Comparison of ENCODE assay signal across 26 cellular contexts in genomic region chr17:53168413-53168812, GRCh38.
"Had no signal": no experiment of that assay in that cellular context is flagged by ENCODE, and none has a peak within 500 bp of the region (broad histone marks: within the 10 kb centered on the region; RNA-seq: fewer than 3 reads in every experiment).

No MANE protein-coding gene starts in this region.

- H3K4me1 ChIP-seq: esophagus muscularis mucosa, foreskin keratinocyte, gastrocnemius medialis, heart right ventricle had no signal

- H3K79me2 ChIP-seq: hepatocyte had no signal

- H3K4me3 ChIP-seq: coronary artery, dorsolateral prefrontal cortex, esophagus muscularis mucosa, gastrocnemius medialis, heart right ventricle, hepatocyte had no signal

- DNase-seq: activated CD4-positive, alpha-beta T cell treated with anti-CD3 and anti-CD28 coated beads for 36 hours; activated CD4-positive, alpha-beta T cell treated with anti-CD3 and anti-CD28 coated beads, Interleukin-2, amount 50 U/mL, for 1 hour; activated CD4-positive, alpha-beta T cell treated with anti-CD3 and anti-CD28 coated beads, Interleukin-2, amount 50 U/mL, for 48 hours; activated CD4-positive, CD25-positive, alpha-beta regulatory T cell; activated CD4-positive, CD25-positive, alpha-beta regulatory T cell treated with anti-CD3 and anti-CD28 coated beads, Interleukin-2, amount 50 U/mL, for 72 hours; activated CD8-positive, alpha-beta memory T cell treated with anti-CD3 and anti-CD28 coated beads for 24 hours; activated CD8-positive, alpha-beta T cell treated with anti-CD3 and anti-CD28 coated beads for 36 hours; activated effector memory CD4-positive, alpha-beta T cell treated with Interleukin-2 at 50 U/mL for 16 hours; activated gamma-delta T cell treated with Interleukin-2 at 50 U/mL for 16 hours; activated naive CD4-positive, alpha-beta T cell treated with anti-CD3 and anti-CD28 coated beads, Interleukin-2, amount 50 U/mL, for 16 hours; activated naive CD4-positive, alpha-beta T cell treated with Interleukin-2 at 50 U/mL for 16 hours; activated T-cell treated with anti-CD3 and anti-CD28 coated beads, Interleukin-2, amount 50 U/mL, for 4 hours; amniotic stem cell; anterior cingulate cortex; brain microvascular endothelial cell; dorsolateral prefrontal cortex; effector memory CD4-positive, alpha-beta T cell; endodermal cell; foreskin keratinocyte; gastrocnemius medialis; heart right ventricle; T-helper 2 cell had no signal

- H3K27ac ChIP-seq: brain microvascular endothelial cell, coronary artery, dorsolateral prefrontal cortex, esophagus muscularis mucosa, foreskin keratinocyte, gastrocnemius medialis, heart right ventricle, hepatocyte had no signal

- H3K4me2 ChIP-seq: hepatocyte had no signal

- ATAC-seq: activated CD4-positive, alpha-beta T cell treated with anti-CD3 and anti-CD28 coated beads for 36 hours; activated CD8-positive, alpha-beta T cell treated with anti-CD3 and anti-CD28 coated beads for 36 hours; activated T-cell treated with anti-CD3 and anti-CD28 coated beads, Interleukin-2, amount 50 U/mL, for 4 hours; activated T-helper 17 cell treated with anti-CD3 and anti-CD28 coated beads, Interleukin-2, amount 50 U/mL, for 72 hours; foreskin keratinocyte; gastrocnemius medialis; heart right ventricle had no signal

- H3K9me3 ChIP-seq: esophagus muscularis mucosa, gastrocnemius medialis, heart right ventricle had no signal

- H3K27me3 ChIP-seq: brain microvascular endothelial cell, esophagus muscularis mucosa, foreskin keratinocyte, gastrocnemius medialis, heart right ventricle, hepatocyte had no signal

- H3K36me3 ChIP-seq: brain microvascular endothelial cell, esophagus muscularis mucosa, gastrocnemius medialis, heart right ventricle had no signal

- H2AFZ ChIP-seq: hepatocyte had no signal
